ENCODE assay signal across 28 cellular contexts in the genomic region with DNA sequence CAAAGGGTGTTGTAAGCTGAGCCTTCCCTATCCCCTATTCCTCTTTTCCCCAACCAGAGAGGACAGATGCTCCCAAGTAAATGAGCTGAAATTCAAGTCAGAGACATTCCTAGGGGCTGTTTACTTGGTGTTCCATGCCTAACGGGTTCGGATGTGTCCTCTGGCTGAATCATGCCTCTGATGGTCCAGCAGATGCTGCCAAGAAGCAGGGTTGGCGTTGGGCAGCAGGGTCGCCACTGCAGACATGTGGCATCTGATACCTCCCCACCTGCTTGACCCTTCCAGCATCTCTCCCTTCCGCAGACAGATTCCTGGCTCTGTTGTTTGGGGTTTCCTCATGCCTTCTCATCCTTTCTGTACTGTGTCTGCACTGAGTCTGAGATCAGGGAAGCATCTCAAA.
"Had no signal": no experiment of that assay in that cellular context is flagged by ENCODE, and none has a peak within 500 bp of the region (broad histone marks: within the 10 kb centered on the region; RNA-seq: fewer than 3 reads in every experiment).

No MANE protein-coding gene starts in this region.

- H3K4me1 ChIP-seq: left lung, lower lobe of right lung had no signal

- H3K4me3 ChIP-seq: ascending aorta, cardiac muscle cell, coronary artery, left lung, lower lobe of right lung, ovary, skin epidermis, testis, transverse colon had no signal

- H3K27ac ChIP-seq: ascending aorta, cardiac muscle cell, coronary artery, left lung, lower lobe of right lung, neutrophil, ovary, skin epidermis, testis, transverse colon, WERI-Rb-1 had no signal

- H3K36me3 ChIP-seq: ascending aorta, cardiac muscle cell, left lung, lower lobe of right lung, neutrophil, ovary, transverse colon, WERI-Rb-1 had no signal

- ATAC-seq: activated CD4-positive, CD25-positive, alpha-beta regulatory T cell treated with anti-CD3 and anti-CD28 coated beads, Interleukin-2, amount 50 U/mL, for 24 hours; effector memory CD8-positive, alpha-beta T cell; left lung; lower lobe of right lung; natural killer cell treated with Interleukin-12 subunit alpha and Interleukin-12 subunit beta and Interleukin-15 and Interleukin-18, amount 100 ng/mL, for 72 hours; stimulated activated naive CD8-positive, alpha-beta T cell treated with anti-CD3 and anti-CD28 coated beads, Interleukin-15, Interleukin-2, amounts not matched to agents 100 U/mL and 50 U/mL, for 24 hours; T-helper 17 cell had no signal

- DNase-seq: activated CD4-positive, alpha-beta T cell treated with anti-CD3 and anti-CD28 coated beads for 48 hours; activated CD4-positive, alpha-beta T cell treated with anti-CD3 and anti-CD28 coated beads, Interleukin-2, amount 50 U/mL, for 48 hours; activated CD8-positive, alpha-beta memory T cell treated with anti-CD3 and anti-CD28 coated beads for 24 hours; activated effector memory CD4-positive, alpha-beta T cell treated with anti-CD3 and anti-CD28 coated beads, Interleukin-2, amount 50 U/mL, for 16 hours; activated naive CD4-positive, alpha-beta T cell treated with anti-CD3 and anti-CD28 coated beads for 36 hours; activated naive CD8-positive, alpha-beta T cell treated with anti-CD3 and anti-CD28 coated beads for 36 hours; effector memory CD8-positive, alpha-beta T cell; kidney glomerular epithelial cell; left lung; lower lobe of right lung; mesenchymal stem cell; ovary; stimulated activated CD4-positive, alpha-beta T cell treated with anti-CD3 and anti-CD28 coated beads, Interleukin-12 subunit alpha, Interleukin-12 subunit beta, amount 100 ng/mL, for 4 hours; stimulated activated CD4-positive, alpha-beta T cell treated with anti-CD3 and anti-CD28 coated beads, Interleukin-4, amount 100 ng/mL, for 1 hour; stimulated activated naive CD8-positive, alpha-beta T cell treated with anti-CD3 and anti-CD28 coated beads, Interleukin-15, Interleukin-2, amounts not matched to agents 100 U/mL and 50 U/mL, for 24 hours; T-helper 17 cell; T1000; testis; transverse colon; WERI-Rb-1 had no signal

- H3K9me3 ChIP-seq: ascending aorta, left lung, lower lobe of right lung, neutrophil, ovary, testis, transverse colon had no signal

- H3K27me3 ChIP-seq: ascending aorta, cardiac muscle cell, left lung, neutrophil, ovary, testis, transverse colon had no signal

- FAIRE-seq: endothelial cell of umbilical vein had no signal
